Comparison of ENCODE assay signal across 8 cellular contexts in the genomic region with DNA sequence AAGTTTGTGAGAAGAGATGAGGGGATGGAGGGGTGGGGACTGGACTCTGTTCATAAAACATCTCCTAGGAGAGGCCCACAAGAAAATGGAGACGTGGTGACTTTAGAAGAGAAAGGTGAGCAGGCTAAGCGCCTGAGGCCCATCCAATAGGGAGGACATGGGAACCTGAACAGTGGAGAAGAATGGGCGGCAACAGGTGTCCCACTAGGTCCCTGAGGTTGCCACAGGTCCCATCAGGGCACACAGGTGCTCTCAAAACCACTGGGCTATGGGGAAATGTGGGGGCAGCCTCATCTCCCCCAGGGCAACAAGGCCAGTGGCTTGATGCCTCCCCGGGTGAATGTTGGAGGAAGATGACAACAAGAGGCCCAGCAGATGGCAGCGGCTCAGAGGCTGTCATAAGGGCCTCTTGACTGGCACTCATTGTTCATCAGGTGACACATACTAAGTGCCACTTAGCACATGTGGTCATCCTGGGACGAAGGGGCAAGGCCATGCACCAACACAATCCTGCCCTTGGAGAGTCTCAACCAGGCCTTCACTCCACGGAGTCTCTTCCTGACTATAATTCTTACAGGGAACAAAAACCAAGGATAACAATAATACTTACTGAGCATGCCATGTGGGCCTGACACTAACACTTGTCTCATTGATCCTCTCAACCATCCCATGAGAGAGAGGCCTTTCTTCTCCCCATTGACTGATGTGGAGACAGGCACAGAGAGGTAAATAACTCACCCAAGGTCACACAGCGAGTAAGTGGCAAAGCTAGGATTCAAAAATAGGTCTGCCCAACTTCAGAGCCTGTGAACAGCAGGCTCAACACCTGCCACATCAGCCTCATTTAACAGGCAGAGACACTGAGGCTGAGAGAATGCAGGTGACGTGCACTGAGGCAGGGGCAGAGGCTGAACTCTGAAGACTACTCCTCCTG. TPM values are rescaled to one million over a fixed set of nuclear protein-coding genes. Genes with fewer than 3 reads are reported as not detected.
A peak's percentile ranks its signal among the peaks of the same experiment; 100 is the strongest.
DNase-seq lines count a peak whose midpoint lies in the region; ATAC-seq and TF ChIP-seq lines count a peak whose summit lies in the region.

No MANE protein-coding gene starts in this region.

- no peak overlapping the region for H3K4me3 ChIP-seq in heart right ventricle

- DNase-seq in stimulated activated CD4-positive, alpha-beta T cell treated with anti-CD3 and anti-CD28 coated beads, Interleukin-12 subunit alpha, Interleukin-12 subunit beta, amount 100 ng/mL, for 4 hours: peak; percentile 10
- DNase-seq in stimulated activated CD4-positive, alpha-beta T cell treated with anti-CD3 and anti-CD28 coated beads, Interleukin-2, amount 100 ng/mL, for 48 hours: no peak
- DNase-seq in T-helper 1 cell: peak in 3 of 5 donors; percentile 3 to 22 (median 15)
- peak; percentile 51 to 59 for DNase-seq in heart right ventricle
- DNase-seq in stimulated activated CD4-positive, alpha-beta T cell treated with anti-CD3 and anti-CD28 coated beads, Interleukin-4, amount 100 ng/mL, for 24 hours: peak; percentile 18
- no peak for DNase-seq in mesenteric fat pad (ENCODE audit: low spot score)
- no peak for DNase-seq in SK-N-DZ (ENCODE audit: low spot score)

- H3K27me3 ChIP-seq in heart right ventricle: no peaks in the 10 kb centered on the region

- H3K36me3 ChIP-seq in heart right ventricle: no peaks in the 10 kb centered on the region

- peak in 2 of 9 donors; percentile 26 to 30 for TF ChIP-seq CTCF in heart right ventricle (IDR thresholded peaks at IDR 0.05)

- intact Hi-C loops in heart right ventricle (cut with DNase I): loop anchor here in 1 of 10 donors (5.0 kb wide), 1 partner anchor 35 kb away; no protein-coding TSS in a partner anchor

- WGBS in heart right ventricle, 2 donors: 74 to 83% methylated on average over 9 of the region's 9 CpGs

- peak; percentile 46 to 84 (median 62) for ATAC-seq in heart right ventricle
- ATAC-seq in GM18517 (IDR thresholded peaks at IDR 0.05; ENCODE audit: unreplicated experiment): no peak

- peak overlapping the region in 9 of 10 donors; percentile 35 to 85 (median 72) for H3K27ac ChIP-seq in heart right ventricle

- H3K9me3 ChIP-seq in heart right ventricle: no peaks in the 10 kb centered on the region

- peaks cover 54 to 96% (median 84%) of the 10 kb centered on the region in 9 donors for H3K4me1 ChIP-seq in heart right ventricle

RNA-seq across cellular contexts. Expression of gene CUEDC1, which starts 38.0 kb away (rescaled TPM):
- 10 to 100 TPM; 38.3 to 65.0 (median 47.2) TPM for total RNA-seq in heart right ventricle
- 10 to 100 TPM; 26.9 to 33.1 TPM for polyA plus RNA-seq in heart right ventricle
- 34.1 TPM for total RNA-seq in mesenteric fat pad
- polyA plus RNA-seq in SK-N-DZ (2014; cell fraction: cytosol; rRNA removed): 10.0 and 12.3 TPM in 2 replicates
- 40.2 TPM in 2 replicates for polyA plus RNA-seq in SK-N-DZ (2014; cell fraction: nucleus; rRNA removed)

Comparison
In these comparisons a context has a peak if more than half of its experiments do, and no peak if none do; other contexts are left out.
1. DNase-seq: peak in stimulated activated CD4-positive, alpha-beta T cell treated with anti-CD3 and anti-CD28 coated beads, Interleukin-12 subunit alpha, Interleukin-12 subunit beta, amount 100 ng/mL, for 4 hours (single experiment), T-helper 1 cell (3 of 5), heart right ventricle (2 of 2) and stimulated activated CD4-positive, alpha-beta T cell treated with anti-CD3 and anti-CD28 coated beads, Interleukin-4, amount 100 ng/mL, for 24 hours (single experiment); none in stimulated activated CD4-positive, alpha-beta T cell treated with anti-CD3 and anti-CD28 coated beads, Interleukin-2, amount 100 ng/mL, for 48 hours (0 of 2), mesenteric fat pad (single experiment) and SK-N-DZ (single experiment).